ENCODE assay signal across 15 cellular contexts in genomic region chr20:17867119-17867518, GRCh38.
"Had no signal": no experiment of that assay in that cellular context is flagged by ENCODE, and none has a peak within 500 bp of the region (broad histone marks: within the 10 kb centered on the region; RNA-seq: fewer than 3 reads in every experiment).

No MANE protein-coding gene starts in this region.

- H3K27me3 ChIP-seq: brain microvascular endothelial cell, neutrophil, right lobe of liver, spleen, tibial artery had no signal

- H3K9me3 ChIP-seq: gastrocnemius medialis, lower lobe of right lung, neutrophil, right lobe of liver, spleen, tibial artery had no signal

- DNase-seq: activated CD4-positive, alpha-beta T cell treated with anti-CD3 and anti-CD28 coated beads, Interleukin-2, amount 50 U/mL, for 48 hours; activated CD4-positive, CD25-positive, alpha-beta regulatory T cell treated with anti-CD3 and anti-CD28 coated beads, Interleukin-2, amount 50 U/mL, for 72 hours; activated CD8-positive, alpha-beta memory T cell treated with anti-CD3 and anti-CD28 coated beads, Interleukin-2, amount 10 ng/mL, durations not matched to agents 7 days and 5 days; activated T-cell treated with anti-CD3 and anti-CD28 coated beads, Interleukin-2, amount 50 U/mL, for 4 hours; brain microvascular endothelial cell; gastrocnemius medialis; lower lobe of right lung; naive B cell; right lobe of liver; stimulated activated CD4-positive, alpha-beta T cell treated with anti-CD3 and anti-CD28 coated beads, Interleukin-1b, Interleukin-23, amount 100 ng/mL, for 48 hours; tibial artery had no signal

- H3K27ac ChIP-seq: brain microvascular endothelial cell, lower lobe of right lung, neutrophil, right lobe of liver, spleen, tibial artery had no signal

- H3K4me3 ChIP-seq: gastrocnemius medialis, lower lobe of right lung, right lobe of liver, spleen, tibial artery had no signal

- ATAC-seq: activated CD8-positive, alpha-beta memory T cell treated with anti-CD3 and anti-CD28 coated beads, Interleukin-2, amount 10 ng/mL, durations not matched to agents 7 days and 5 days; activated T-cell treated with anti-CD3 and anti-CD28 coated beads, Interleukin-2, amount 50 U/mL, for 4 hours; esophagus mucosa; gastrocnemius medialis; lower lobe of right lung; right lobe of liver; stimulated activated memory B cell treated with anti-CD40 and anti-IgM and Interleukin-4, amounts not matched to agents 10 μg/mL and 1 μg/mL and 100 μg/mL, for 72 hours had no signal

- H3K36me3 ChIP-seq: brain microvascular endothelial cell, gastrocnemius medialis, lower lobe of right lung, neutrophil, right lobe of liver, spleen, tibial artery had no signal
